31 cellular contexts compared by ENCODE assay signal in the genomic region with DNA sequence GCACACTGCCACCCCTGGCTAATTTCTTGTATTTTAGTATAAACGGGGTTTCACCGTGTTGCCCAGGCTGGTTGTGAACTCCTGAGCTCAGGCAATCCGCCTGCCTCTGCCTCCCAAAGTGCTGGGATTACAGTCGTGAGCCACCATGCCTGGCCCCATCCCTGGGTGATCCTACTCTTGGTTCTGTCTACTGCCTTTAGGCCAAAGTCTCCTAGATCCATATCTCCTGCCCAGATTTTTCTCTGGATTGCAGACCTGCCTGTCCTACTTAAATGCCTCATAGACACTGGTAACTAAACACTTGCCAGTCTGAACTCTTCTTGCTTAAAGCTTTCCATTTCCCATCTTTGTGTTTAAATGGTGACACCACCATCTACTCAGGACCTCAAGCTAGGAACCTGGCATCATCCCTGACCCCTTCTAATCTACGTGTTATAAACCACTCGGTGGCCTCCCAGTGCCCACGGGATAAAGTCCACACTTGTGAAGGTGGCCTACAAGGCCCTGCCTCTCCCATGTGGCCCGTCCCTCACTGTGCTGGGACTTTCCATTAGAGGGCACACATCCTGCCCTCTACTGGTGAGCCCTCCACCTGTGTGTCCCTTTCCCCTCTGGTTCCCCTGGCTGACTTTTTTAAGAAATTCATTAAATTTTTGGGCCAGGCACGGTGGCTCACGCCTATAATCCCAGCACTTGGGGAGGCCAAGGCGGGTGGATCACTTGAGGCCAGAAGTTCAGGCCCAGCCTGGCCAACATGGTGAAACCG. TPM values are rescaled to one million over a fixed set of nuclear protein-coding genes. Genes with fewer than 3 reads are reported as not detected.
DNase-seq lines count a peak whose midpoint lies in the region; ATAC-seq, FAIRE-seq and TF ChIP-seq lines count a peak whose summit lies in the region.
"Had no signal": no experiment of that assay in that cellular context is flagged by ENCODE, and none has a peak within 500 bp of the region (broad histone marks: within the 10 kb centered on the region; RNA-seq: fewer than 3 reads in every experiment).

No MANE protein-coding gene starts in this region.

- no peak overlapping the region for H3K23ac ChIP-seq in H9 (ENCODE audit: insufficient read length, low read depth, low read length)
- H3K23ac ChIP-seq in H1 (ENCODE audit: insufficient read length): no peak overlapping the region
- no peak overlapping the region for H3K23ac ChIP-seq in mesendoderm (ENCODE audit: low read length)

- no peak for ATAC-seq in DND-41 (ENCODE audit: insufficient read depth, low read depth)
- no peak for ATAC-seq in stimulated activated naive CD8-positive, alpha-beta T cell treated with anti-CD3 and anti-CD28 coated beads, Interleukin-15, Interleukin-2, amounts not matched to agents 100 U/mL and 50 U/mL, for 24 hours
- no peak for ATAC-seq in GM19035 (IDR thresholded peaks at IDR 0.05; ENCODE audit: unreplicated experiment)
- ATAC-seq in GM18520 (IDR thresholded peaks at IDR 0.05; ENCODE audit: unreplicated experiment): no peak
- ATAC-seq: activated CD8-positive, alpha-beta memory T cell treated with anti-CD3 and anti-CD28 coated beads, Interleukin-2, amount 10 ng/mL, durations not matched to agents 7 days and 5 days; activated naive CD8-positive, alpha-beta T cell treated with anti-CD3 and anti-CD28 coated beads, Interleukin-2, amount 50 U/mL, for 24 hours; heart left ventricle; K562; stimulated activated naive B cell treated with anti-CD40 and anti-IgM and Interleukin-4, amounts not matched to agents 10 μg/mL and 1 μg/mL and 100 μg/mL, for 72 hours had no signal

- no peak overlapping the region for H3K4me2 ChIP-seq in DND-41 (ENCODE audit: insufficient read depth, low read length)
- H3K4me2 ChIP-seq in H9 (ENCODE audit: insufficient read depth, insufficient read length, low read length): no peak overlapping the region
- no peak overlapping the region for H3K4me2 ChIP-seq in H1 (ENCODE audit: insufficient read depth in 1 of 2, low read depth in 2 of 2, low read length in 2 of 2)
- no peak overlapping the region for H3K4me2 ChIP-seq in mesendoderm (ENCODE audit: low read length)
- H3K4me2 ChIP-seq: SK-N-SH had no signal

- H3K4me1 ChIP-seq in DND-41 (ENCODE audit: insufficient read depth, low read length) (no peaks in the 10 kb centered on the region), H9 (ENCODE audit: insufficient read depth, low read length) (no peaks in the 10 kb centered on the region), H1 (replicated peaks in 1 of 4; ENCODE audit: control insufficient read depth in 3 of 4, insufficient read depth in 4 of 4, low read length in 3 of 4) (no peaks in the 10 kb centered on the region), mesendoderm (ENCODE audit: control insufficient read depth, low read depth, low read length) (no peaks in the 10 kb centered on the region), kidney (ENCODE audit: control insufficient read depth in 1 of 2, insufficient read depth in 1 of 2, low read depth in 1 of 2, low read length in 2 of 2) (no peaks in the 10 kb centered on the region)
- H3K4me1 ChIP-seq: heart left ventricle had no signal

- peaks cover 5 to 23% (median 19%) of the 10 kb centered on the region in 3 experiments; a peak in 6 of 7 replicates for H3K36me3 Mint-ChIP-seq in H9 (ENCODE audit: insufficient read depth in 1 of 3, low read depth in 3 of 3)
- H3K36me3 Mint-ChIP-seq: activated CD8-positive, alpha-beta memory T cell treated with anti-CD3 and anti-CD28 coated beads, Interleukin-2, amount 10 ng/mL, durations not matched to agents 7 days and 5 days; stimulated activated naive B cell treated with anti-CD40 and anti-IgM and Interleukin-4, amounts not matched to agents 10 μg/mL and 1 μg/mL and 100 μg/mL, for 72 hours had no signal

- no peaks in the 10 kb centered on the region for H3K23me2 ChIP-seq in H9 (ENCODE audit: insufficient read length, low read depth, low read length, poor library complexity, severe bottlenecking)
- no peaks in the 10 kb centered on the region for H3K23me2 ChIP-seq in H1 (ENCODE audit: low read depth, low read length)

- no peak overlapping the region for H2BK12ac ChIP-seq in H9 (ENCODE audit: insufficient read length, low read depth, low read length)
- H2BK12ac ChIP-seq in H1 (ENCODE audit: low read depth, low read length): no peak overlapping the region

- H3K14ac ChIP-seq in H9 (ENCODE audit: insufficient read depth, low read length): no peak overlapping the region
- no peak overlapping the region for H3K14ac ChIP-seq in H1 (ENCODE audit: insufficient read length)

- FAIRE-seq in H1 (lab: Jason Lieb, UNC): no peak
- FAIRE-seq in kidney (lab: Jason Lieb, UNC): no peak
- FAIRE-seq: astrocyte, D721Med, GM12892, K562 had no signal

- no peak for TF ChIP-seq POLR2A in H1 (IDR thresholded peaks at IDR 0.05; ENCODE audit: control extremely low read depth in 1 of 2, low read depth in 2 of 2, low read length in 2 of 2)

- no peaks in the 10 kb centered on the region for H3K27me3 Mint-ChIP-seq in H9 (ENCODE audit: low read depth)
- H3K27me3 Mint-ChIP-seq: activated CD8-positive, alpha-beta memory T cell treated with anti-CD3 and anti-CD28 coated beads, Interleukin-2, amount 10 ng/mL, durations not matched to agents 7 days and 5 days; activated naive CD8-positive, alpha-beta T cell treated with anti-CD3 and anti-CD28 coated beads, Interleukin-2, amount 50 U/mL, for 24 hours; stimulated activated naive B cell treated with anti-CD40 and anti-IgM and Interleukin-4, amounts not matched to agents 10 μg/mL and 1 μg/mL and 100 μg/mL, for 72 hours had no signal

- no peaks in the 10 kb centered on the region for H3K36me3 ChIP-seq in DND-41 (ENCODE audit: insufficient read depth, low read length)
- peaks cover 0 to 2% (median 0%) of the 10 kb centered on the region in 4 experiments; a peak in 2 of 8 replicates for H3K36me3 ChIP-seq in H1 (ENCODE audit: control insufficient read depth in 2 of 4, insufficient read depth in 4 of 4, low read length in 3 of 4)
- H3K36me3 ChIP-seq in mesendoderm (ENCODE audit: control insufficient read depth, insufficient read depth, low read length): peaks cover 2% of the 10 kb centered on the region
- H3K36me3 ChIP-seq in kidney (ENCODE audit: control insufficient read depth in 1 of 2, insufficient read depth in 2 of 2, low read length in 2 of 2): peaks cover 0 to 2% of the 10 kb centered on the region in 2 donors
- H3K36me3 ChIP-seq: heart left ventricle had no signal

- TF ChIP-seq RAD21 in H1 (IDR thresholded peaks at IDR 0.05 in 1 of 2, conservative IDR thresholded peaks at IDR 0.05 in 1 of 2; ENCODE audit: low read depth in 2 of 2, low read length in 2 of 2): peak; percentile 42 to 54; a peak in 3 of 4 replicates

- CTCF ChIA-PET in H1 (lab: Charles Lee; ENCODE audit: partially characterized antibody): interaction anchor here (0.6 to 1.8 kb wide), 6 partner anchors 20 to 257 kb away, joined by 3 to 5 read pairs (median 4); no protein-coding TSS in a partner anchor

- no peak overlapping the region for H3K9ac ChIP-seq in DND-41 (ENCODE audit: low read depth, low read length)
- no peak overlapping the region for H3K9ac ChIP-seq in H9 (ENCODE audit: extremely low read depth, insufficient read length, low read length)
- no peak overlapping the region for H3K9ac ChIP-seq in H1 (replicated peaks in 1 of 4; ENCODE audit: extremely low read depth in 1 of 4, low read depth in 3 of 4, low read length in 3 of 4)
- no peak overlapping the region for H3K9ac ChIP-seq in mesendoderm (ENCODE audit: low read length)
- H3K9ac ChIP-seq in kidney (ENCODE audit: low read length in 2 of 2): no peak overlapping the region
- H3K9ac ChIP-seq: SK-N-SH had no signal

- intact Hi-C loops in kidney (cut with DNase I): no loop called here

- H2BK120ac ChIP-seq in H9 (ENCODE audit: low read depth, low read length, poor library complexity, severe bottlenecking) (no peak overlapping the region), H1 (replicated peaks; ENCODE audit: low read depth, low read length) (no peak overlapping the region), mesendoderm (ENCODE audit: low read depth, low read length) (no peak overlapping the region)

- no peak for TF ChIP-seq EP300 in H1 (IDR thresholded peaks at IDR 0.05; ENCODE audit: borderline replicate concordance in 1 of 2, low read depth in 2 of 2, low read length in 2 of 2)

- H3K56ac ChIP-seq in H9 (ENCODE audit: insufficient read length, low read depth, low read length) (no peak overlapping the region), H1 (replicated peaks; ENCODE audit: insufficient read length, low read depth, low read length) (no peak overlapping the region), mesendoderm (ENCODE audit: low read length) (no peak overlapping the region)

- H2BK15ac ChIP-seq in H9 (ENCODE audit: low read depth, low read length): no peak overlapping the region
- no peak overlapping the region for H2BK15ac ChIP-seq in H1 (ENCODE audit: low read length)
- no peak overlapping the region for H2BK15ac ChIP-seq in mesendoderm (replicated peaks; ENCODE audit: low read depth)

- DNase-seq in DND-41 (no peak), H9 (peak; percentile 50), H1 (ENCODE audit: low read depth in 1 of 2, low spot score in 2 of 2) (peak in 1 of 2 experiments; percentile 48), mesendoderm (peak; percentile 54), kidney (no peak)
- DNase-seq in stimulated activated naive CD8-positive, alpha-beta T cell treated with anti-CD3 and anti-CD28 coated beads, Interleukin-15, Interleukin-2, amounts not matched to agents 100 U/mL and 50 U/mL, for 24 hours: no peak
- DNase-seq: activated CD8-positive, alpha-beta memory T cell treated with anti-CD3 and anti-CD28 coated beads, Interleukin-2, amount 10 ng/mL, durations not matched to agents 7 days and 5 days; activated naive CD4-positive, alpha-beta T cell; activated naive CD8-positive, alpha-beta T cell treated with anti-CD3 and anti-CD28 coated beads, Interleukin-2, amount 50 U/mL, for 24 hours; activated T-cell treated with anti-CD3 and anti-CD28 coated beads, Interleukin-2, amount 50 U/mL, for 48 hours; CD4-positive, alpha-beta T cell; effector memory CD4-positive, alpha-beta T cell; erythroblast; heart left ventricle; HFFc6; NCI-H1092 treated with DMSO at 0.1 percent for 48 hours; NCI-H1694 treated with DMSO at 0.1 percent for 48 hours; NCI-H446 treated with DMSO at 0.1 percent for 48 hours; SK-N-SH; stimulated activated naive B cell treated with anti-CD40 and anti-IgM and Interleukin-4, amounts not matched to agents 10 μg/mL and 1 μg/mL and 100 μg/mL, for 72 hours had no signal

- H2AK5ac ChIP-seq in H9 (ENCODE audit: insufficient read length, low read length) (no peak overlapping the region), H1 (ENCODE audit: low read depth, low read length) (no peak overlapping the region), mesendoderm (ENCODE audit: low read length) (no peak overlapping the region)

- no peak overlapping the region for H2BK20ac ChIP-seq in H9 (ENCODE audit: low read depth, low read length, poor library complexity, severe bottlenecking)
- no peak overlapping the region for H2BK20ac ChIP-seq in H1 (ENCODE audit: low read length)

- no peak overlapping the region for H3K18ac ChIP-seq in H9 (ENCODE audit: insufficient read length, low read depth, low read length)
- H3K18ac ChIP-seq in H1 (ENCODE audit: extremely low read depth, low read length): no peak overlapping the region
- no peak overlapping the region for H3K18ac ChIP-seq in mesendoderm (ENCODE audit: low read length)

- WGBS in H9 (ENCODE audit: extremely low coverage, insufficient read length, low lambda C conversion rate): no CpG with 5 or more reads among the region's 12 CpGs
- 86% methylated on average over 12 of the region's 12 CpGs; no CpG with 5 or more reads in 1 of the 2 experiments for WGBS in H1 (ENCODE audit: extremely low coverage in 1 of 2, insufficient coverage in 1 of 2, insufficient read length in 1 of 2, insufficient replicate concordance in 2 of 2, low coverage in 1 of 2, low lambda C conversion rate in 2 of 2, missing lambda C conversion rate in 1 of 2), 2 experiments
- no CpG with 5 or more reads among the region's 12 CpGs for WGBS in mesendoderm (ENCODE audit: extremely low coverage, insufficient coverage, low lambda C conversion rate)

- H2AFZ ChIP-seq in DND-41 (ENCODE audit: low read depth, low read length) (no peak overlapping the region), H9 (ENCODE audit: low read length) (no peak overlapping the region), H1 (ENCODE audit: low read length) (no peak overlapping the region)

- H2BK5ac ChIP-seq in H9 (ENCODE audit: insufficient read length, low read length) (no peak overlapping the region), H1 (ENCODE audit: low read depth, low read length) (no peak overlapping the region), mesendoderm (ENCODE audit: low read length) (no peak overlapping the region)

- no peak overlapping the region for H4K8ac ChIP-seq in H9 (replicated peaks; ENCODE audit: insufficient read length, low read depth, low read length)
- no peak overlapping the region for H4K8ac ChIP-seq in H1 (ENCODE audit: extremely low read depth, insufficient read depth, low read length)
- no peak overlapping the region for H4K8ac ChIP-seq in mesendoderm (ENCODE audit: low read depth, low read length)

- POLR2A ChIA-PET in H1 (lab: Charles Lee; ENCODE audit: partially characterized antibody): no interaction called here

- H3K27ac Mint-ChIP-seq in H9: no peak overlapping the region
- H3K27ac Mint-ChIP-seq: activated CD8-positive, alpha-beta memory T cell treated with anti-CD3 and anti-CD28 coated beads, Interleukin-2, amount 10 ng/mL, durations not matched to agents 7 days and 5 days; activated naive CD8-positive, alpha-beta T cell treated with anti-CD3 and anti-CD28 coated beads, Interleukin-2, amount 50 U/mL, for 24 hours; CD4-positive, alpha-beta T cell; HFFc6; nephron; stimulated activated naive B cell treated with anti-CD40 and anti-IgM and Interleukin-4, amounts not matched to agents 10 μg/mL and 1 μg/mL and 100 μg/mL, for 72 hours had no signal

- no peak overlapping the region for H3K27ac ChIP-seq in DND-41 (ENCODE audit: low read length)
- no peak overlapping the region for H3K27ac ChIP-seq in H9 (ENCODE audit: insufficient read length, low read depth, low read length)
- no peak overlapping the region for H3K27ac ChIP-seq in H1 (ENCODE audit: low read depth, low read length)
- no peak overlapping the region for H3K27ac ChIP-seq in mesendoderm (ENCODE audit: low read depth, low read length)
- no peak overlapping the region for H3K27ac ChIP-seq in kidney (ENCODE audit: low read depth in 2 of 2, low read length in 2 of 2)
- H3K27ac ChIP-seq: coronary artery, heart left ventricle, RWPE1 had no signal

- H4K5ac ChIP-seq in H9 (ENCODE audit: insufficient read length, low read depth, low read length): no peak overlapping the region
- no peak overlapping the region for H4K5ac ChIP-seq in H1 (ENCODE audit: insufficient read length, low read depth, low read length)
- H4K5ac ChIP-seq in mesendoderm (ENCODE audit: low read length): no peak overlapping the region

- no peaks in the 10 kb centered on the region for H3K79me2 ChIP-seq in DND-41 (ENCODE audit: insufficient read depth, low read length)
- H3K79me2 ChIP-seq in H9 (ENCODE audit: insufficient read depth, low read length): no peaks in the 10 kb centered on the region
- H3K79me2 ChIP-seq in H1 (ENCODE audit: control insufficient read depth in 1 of 2, insufficient read depth in 2 of 2, low read length in 2 of 2): no peaks in the 10 kb centered on the region
- H3K79me2 ChIP-seq in mesendoderm (ENCODE audit: control insufficient read depth, insufficient read depth, low read length): no peaks in the 10 kb centered on the region

- peak; percentile 13 for TF ChIP-seq CTCF in DND-41 (IDR thresholded peaks at IDR 0.05; ENCODE audit: borderline replicate concordance, extremely low read depth, low read length, poor library complexity, severe bottlenecking)
- TF ChIP-seq CTCF in H9 (conservative IDR thresholded peaks at IDR 0.05): peak; percentile 48
- TF ChIP-seq CTCF in H1 (IDR thresholded peaks at IDR 0.05; ENCODE audit: control extremely low read depth in 1 of 3, insufficient read depth in 1 of 3, low read depth in 1 of 3, low read length in 3 of 3): peak; percentile 47 to 66 (median 62)
- no peak for TF ChIP-seq CTCF in kidney (IDR thresholded peaks at IDR 0.05; ENCODE audit: borderline replicate concordance, extremely low read depth, insufficient read depth)

- no peaks in the 10 kb centered on the region for H3K27me3 ChIP-seq in DND-41 (ENCODE audit: insufficient read depth, low read length, poor library complexity)
- no peaks in the 10 kb centered on the region for H3K27me3 ChIP-seq in H9 (ENCODE audit: insufficient read depth, low read length)
- no peaks in the 10 kb centered on the region for H3K27me3 ChIP-seq in H1 (replicated peaks in 1 of 4; ENCODE audit: control insufficient read depth in 3 of 4, extremely low read depth in 1 of 4, insufficient read depth in 3 of 4, low read length in 3 of 4)
- H3K27me3 ChIP-seq in mesendoderm (ENCODE audit: insufficient read depth, low read length, poor library complexity): no peaks in the 10 kb centered on the region

- H3K79me1 ChIP-seq in H9 (ENCODE audit: insufficient read depth, low read depth, low read length, poor library complexity, severe bottlenecking): no peaks in the 10 kb centered on the region
- no peaks in the 10 kb centered on the region for H3K79me1 ChIP-seq in H1 (ENCODE audit: low read depth, low read length)
- no peaks in the 10 kb centered on the region for H3K79me1 ChIP-seq in mesendoderm (ENCODE audit: low read length)

- H3K4me3 Mint-ChIP-seq in H9: no peak overlapping the region
- H3K4me3 Mint-ChIP-seq: activated CD8-positive, alpha-beta memory T cell treated with anti-CD3 and anti-CD28 coated beads, Interleukin-2, amount 10 ng/mL, durations not matched to agents 7 days and 5 days; activated naive CD8-positive, alpha-beta T cell treated with anti-CD3 and anti-CD28 coated beads, Interleukin-2, amount 50 U/mL, for 24 hours; CD4-positive, alpha-beta T cell; HFFc6; nephron; stimulated activated naive B cell treated with anti-CD40 and anti-IgM and Interleukin-4, amounts not matched to agents 10 μg/mL and 1 μg/mL and 100 μg/mL, for 72 hours had no signal

- H4K20me1 ChIP-seq in DND-41 (ENCODE audit: insufficient read depth, low read length) (peaks cover 2% of the 10 kb centered on the region; the same call in 1 of the 2 replicates), H9 (ENCODE audit: control insufficient read depth, insufficient read depth, insufficient read length) (no peaks in the 10 kb centered on the region), H1 (replicated peaks in 1 of 2; ENCODE audit: control insufficient read depth in 1 of 2, insufficient read depth in 2 of 2, low read length in 2 of 2) (peaks cover 0 to 3% of the 10 kb centered on the region in 2 experiments)

- H3K4me3 ChIP-seq in DND-41 (ENCODE audit: low read depth in 1 of 2, low read length in 2 of 2) (no peak overlapping the region), H1 (ENCODE audit: extremely low read depth in 1 of 4, insufficient read depth in 2 of 4, low read depth in 3 of 4, low read length in 4 of 4) (no peak overlapping the region), mesendoderm (ENCODE audit: low read length) (no peak overlapping the region), kidney (ENCODE audit: low read length in 2 of 2) (no peak overlapping the region)
- H3K4me3 ChIP-seq: coronary artery, heart left ventricle, K562, lung had no signal

- H3K4ac ChIP-seq in H9 (ENCODE audit: low read depth, low read length) (no peak overlapping the region), H1 (replicated peaks; ENCODE audit: insufficient read length, low read depth, low read length) (no peak overlapping the region), mesendoderm (ENCODE audit: low read depth, low read length) (no peak overlapping the region)

- H4K91ac ChIP-seq in H9 (ENCODE audit: insufficient read length, low read depth, low read length): no peak overlapping the region
- H4K91ac ChIP-seq in H1 (replicated peaks; ENCODE audit: insufficient read length, low read length): no peak overlapping the region

- H3K9me3 Mint-ChIP-seq in H9: no peaks in the 10 kb centered on the region; a peak in 1 of 5 replicates
- H3K9me3 Mint-ChIP-seq: activated naive CD8-positive, alpha-beta T cell treated with anti-CD3 and anti-CD28 coated beads, Interleukin-2, amount 50 U/mL, for 24 hours had no signal

- H3T11ph ChIP-seq in H9 (ENCODE audit: low read length): no peak overlapping the region

- no peaks in the 10 kb centered on the region for H3K4me1 Mint-ChIP-seq in H9
- H3K4me1 Mint-ChIP-seq: activated CD8-positive, alpha-beta memory T cell treated with anti-CD3 and anti-CD28 coated beads, Interleukin-2, amount 10 ng/mL, durations not matched to agents 7 days and 5 days; activated naive CD8-positive, alpha-beta T cell treated with anti-CD3 and anti-CD28 coated beads, Interleukin-2, amount 50 U/mL, for 24 hours; nephron had no signal

- H3K9me3 ChIP-seq in DND-41 (ENCODE audit: insufficient read depth, low read length, severe bottlenecking): no peaks in the 10 kb centered on the region
- H3K9me3 ChIP-seq in H9 (ENCODE audit: control insufficient read depth, low read depth, low read length): no peaks in the 10 kb centered on the region
- no peaks in the 10 kb centered on the region for H3K9me3 ChIP-seq in H1 (ENCODE audit: insufficient read depth in 2 of 2, low read depth in 1 of 2, low read length in 1 of 2)
- no peaks in the 10 kb centered on the region for H3K9me3 ChIP-seq in kidney (ENCODE audit: control insufficient read depth in 1 of 2, low read length in 2 of 2)
- H3K9me3 ChIP-seq: SK-N-SH had no signal

RNA-seq across cellular contexts. Expression of a gene that starts 51.1 kb away (rescaled TPM):
- 5.2 and 5.5 TPM in 2 replicates for total RNA-seq in H9 (2021)
- 6.9 and 7.2 TPM in 2 replicates for total RNA-seq in H1 (2021; fragmentation: NEBNext Ultra II Directional; extraction: Animal tissue kit (Norgen Biotek cat#: 25700))
- 3.0 and 5.6 TPM in 2 replicates for polyA plus RNA-seq in H1 (2011; rRNA removed)
- polyA plus RNA-seq in H1 (2011; cell fraction: cytosol; rRNA removed): 5.5 TPM
- 13.1 TPM for polyA plus RNA-seq in H1 (2011; cell fraction: nucleus; rRNA removed)
- polyA plus RNA-seq in H1 (2012, experiment 1 of 2): 3.7 to 5.8 TPM (median 5.2 TPM) in 4 replicates
- 2.9 TPM for polyA plus RNA-seq in H1 (2012, experiment 2 of 2)
- 3.4 TPM for polyA plus RNA-seq in H1 (2013, experiment 1 of 2)
- 3.1 TPM for polyA plus RNA-seq in H1 (2013, experiment 2 of 2)
- polyA minus RNA-seq in H1 (2011; rRNA and poly(A)+ RNA removed): 9.1 and 10.0 TPM in 2 replicates
- polyA minus RNA-seq in H1 (2011; cell fraction: cytosol; rRNA and poly(A)+ RNA removed): 5.4 TPM
- polyA minus RNA-seq in H1 (2011; cell fraction: nucleus; rRNA and poly(A)+ RNA removed): 7.8 TPM
- 5.5 TPM for polyA plus RNA-seq in mesendoderm (2013, experiment 1 of 2)
- 5.5 TPM for polyA plus RNA-seq in mesendoderm (2013, experiment 2 of 2)
- total RNA-seq in kidney: 7.8 TPM
- 1.9 TPM for polyA plus RNA-seq in kidney (ENCODE audit: insufficient read depth, low read depth, low replicate concordance)
- total RNA-seq: cardiac septum had no signal

Comparison
In these comparisons a context has a peak if more than half of its experiments do, and no peak if none do; other contexts are left out.
1. DNase-seq: peak in H9 (single experiment) and mesendoderm (single experiment); none in DND-41 (single experiment), stimulated activated naive CD8-positive, alpha-beta T cell treated with anti-CD3 and anti-CD28 coated beads, Interleukin-15, Interleukin-2, amounts not matched to agents 100 U/mL and 50 U/mL, for 24 hours (single experiment) and kidney (single experiment).